Comparison of ENCODE assay signal across 1 cellular context in the genomic region with DNA sequence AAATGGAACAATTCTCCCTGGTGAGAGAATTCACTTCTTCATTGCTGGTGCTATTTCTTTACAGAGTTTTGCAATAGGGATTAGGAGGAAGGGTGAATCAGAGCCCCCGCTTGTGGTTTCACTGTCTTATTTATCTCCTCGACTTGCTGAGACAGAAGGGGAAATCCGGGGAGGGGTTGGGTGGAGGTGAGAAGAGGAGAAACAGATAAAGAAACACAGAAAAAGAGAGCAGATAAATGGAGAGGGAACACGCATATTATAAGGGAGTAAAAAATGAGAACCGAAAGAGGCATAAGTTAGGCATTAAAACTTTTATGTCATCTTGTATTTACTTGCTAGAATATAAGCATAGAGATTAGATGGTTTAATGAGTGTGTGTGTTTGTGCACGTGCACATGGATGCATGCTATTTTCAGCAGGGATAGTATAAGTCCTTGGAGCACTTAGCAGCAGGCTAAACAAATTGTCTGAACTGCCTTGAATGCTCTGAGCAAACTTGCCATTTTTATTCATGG.
TF ChIP-seq lines count a peak whose summit lies in the region.

No MANE protein-coding gene starts in this region.

TF ChIP-seq in HepG2, 621 proteins besides CTCF, POLR2A, EP300 and RAD21 (continued from another document):
- TF ChIP-seq ZNF512B (CRISPR knock-in tag; IDR thresholded peaks at IDR 0.05; ENCODE audit: borderline replicate concordance) = no peak
- no peak for TF ChIP-seq GTF2F1 (IDR thresholded peaks at IDR 0.05; ENCODE audit: low read length)
- TF ChIP-seq ZNF616 (CRISPR knock-in tag; IDR thresholded peaks at IDR 0.05; ENCODE audit: low read depth) = no peak
- no peak for TF ChIP-seq IKZF4 (CRISPR knock-in tag; IDR thresholded peaks at IDR 0.05; ENCODE audit: borderline replicate concordance, low read depth, not compliant biosample characterization)
- TF ChIP-seq ZNF546 (CRISPR knock-in tag; conservative IDR thresholded peaks at IDR 0.05) = no peak
- no peak for TF ChIP-seq ZSCAN31 (CRISPR knock-in tag; IDR thresholded peaks at IDR 0.05; ENCODE audit: low read depth)
- TF ChIP-seq ZFP91 (CRISPR knock-in tag; IDR thresholded peaks at IDR 0.05; ENCODE audit: borderline replicate concordance) = no peak
- TF ChIP-seq ZNF704 (CRISPR knock-in tag; IDR thresholded peaks at IDR 0.05; ENCODE audit: borderline replicate concordance) = no peak
